In the genomic region with DNA sequence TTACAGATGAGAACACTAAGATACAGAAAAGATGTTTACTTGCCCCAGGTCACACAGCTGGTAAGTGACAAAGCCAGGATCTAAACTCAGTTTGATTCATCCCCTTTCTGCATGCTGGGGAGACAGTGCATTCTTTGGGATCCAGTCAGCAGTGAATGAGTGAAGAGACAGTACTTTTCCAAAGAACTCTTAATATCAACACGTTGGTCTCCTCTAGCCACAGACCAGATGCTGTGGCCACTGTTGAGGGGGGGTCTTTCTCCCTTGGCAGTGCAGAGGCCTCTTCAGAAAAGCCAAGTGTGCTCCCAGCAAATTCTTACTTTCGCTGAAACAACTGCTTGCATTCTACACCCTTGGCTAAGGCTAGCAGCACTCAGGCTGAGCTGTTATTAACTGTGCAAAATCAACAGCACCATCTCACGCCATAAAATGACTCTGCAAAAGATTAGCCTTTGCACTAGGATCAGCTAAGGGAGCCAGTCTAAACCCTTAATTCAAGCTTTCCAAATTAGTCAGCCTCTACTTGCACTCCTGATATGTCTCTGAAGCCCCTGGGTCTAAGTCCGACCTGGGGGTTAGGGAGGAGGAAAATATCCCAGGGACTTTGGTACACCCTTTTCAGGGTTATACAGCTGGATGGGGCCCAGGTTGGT, we compare ENCODE assay signal across 16 cellular contexts. TPM values are rescaled to one million over a fixed set of nuclear protein-coding genes. Genes with fewer than 3 reads are reported as not detected.
DNase-seq lines count a peak whose midpoint lies in the region; ATAC-seq, FAIRE-seq and TF ChIP-seq lines count a peak whose summit lies in the region.
"Had no signal": no experiment of that assay in that cellular context is flagged by ENCODE, and none has a peak within 500 bp of the region (broad histone marks: within the 10 kb centered on the region; RNA-seq: fewer than 3 reads in every experiment).

No MANE protein-coding gene starts in this region.

- H3K9me3 ChIP-seq in A549 (no peaks in the 10 kb centered on the region), keratinocyte (ENCODE audit: control insufficient read depth, low read depth, low read length) (no peaks in the 10 kb centered on the region)

- H3K36me3 Mint-ChIP-seq in HFFc6 (ENCODE audit: low read depth), result no peaks in the 10 kb centered on the region
- H3K36me3 Mint-ChIP-seq: activated naive CD8-positive, alpha-beta T cell treated with anti-CD3 and anti-CD28 coated beads for 36 hours; naive thymus-derived CD8-positive, alpha-beta T cell had no signal

- peak overlapping the region; percentile 89 for H3K27ac Mint-ChIP-seq in HFFc6
- H3K27ac Mint-ChIP-seq: activated CD4-positive, alpha-beta T cell treated with anti-CD3 and anti-CD28 coated beads, Interleukin-2, amount 10 ng/mL, durations not matched to agents 7 days and 5 days; activated naive CD8-positive, alpha-beta T cell treated with anti-CD3 and anti-CD28 coated beads for 36 hours; endodermal cell; GM23338; naive thymus-derived CD8-positive, alpha-beta T cell had no signal

- no peaks in the 10 kb centered on the region for H3K9me1 ChIP-seq in keratinocyte (ENCODE audit: control insufficient read depth, extremely low read depth, insufficient read depth, low read length)

- no peaks in the 10 kb centered on the region for H3K27me3 ChIP-seq in keratinocyte (ENCODE audit: control insufficient read depth, extremely low read depth, insufficient read depth, low read length)

- peak overlapping the region; percentile 71 for H3K4me3 Mint-ChIP-seq in HFFc6
- H3K4me3 Mint-ChIP-seq: activated CD4-positive, alpha-beta T cell treated with anti-CD3 and anti-CD28 coated beads, Interleukin-2, amount 10 ng/mL, durations not matched to agents 7 days and 5 days; activated naive CD8-positive, alpha-beta T cell treated with anti-CD3 and anti-CD28 coated beads for 36 hours; endodermal cell; GM23338; naive thymus-derived CD8-positive, alpha-beta T cell had no signal

- H3K79me2 ChIP-seq in keratinocyte (ENCODE audit: control insufficient read depth, insufficient read depth, low read length), result no peaks in the 10 kb centered on the region

- H3K4me3 ChIP-seq in A549 (no peak overlapping the region), keratinocyte (ENCODE audit: control insufficient read depth in 2 of 3, extremely low read depth in 1 of 3, insufficient read depth in 2 of 3, low read depth in 1 of 3, low read length in 3 of 3) (no peak overlapping the region)
- H3K4me3 ChIP-seq: GM23338 had no signal

- peak in 1 of 2 experiments; percentile 25 for DNase-seq in A549 (ENCODE audit: low read depth in 1 of 2, low spot score in 1 of 2)
- DNase-seq in HFFc6, result peak; percentile 90
- DNase-seq in astrocyte of the hippocampus (ENCODE audit: low read depth, low spot score), result peak; percentile 66
- DNase-seq in keratinocyte (ENCODE audit: low read depth, low spot score), result peak; percentile 32
- DNase-seq in foreskin melanocyte, result no peak
- DNase-seq in effector CD4-positive, alpha-beta T cell, result no peak
- DNase-seq: activated CD4-positive, alpha-beta T cell treated with anti-CD3 and anti-CD28 coated beads, Interleukin-2, amount 10 ng/mL, durations not matched to agents 7 days and 5 days; activated naive CD8-positive, alpha-beta T cell treated with anti-CD3 and anti-CD28 coated beads for 36 hours; AML-193; endodermal cell; naive thymus-derived CD8-positive, alpha-beta T cell; NCI-H526; stimulated activated CD4-positive, alpha-beta T cell treated with anti-CD3 and anti-CD28 coated beads, Interleukin-12 subunit alpha, Interleukin-12 subunit beta, amount 100 ng/mL, for 4 hours had no signal

- H3K4me1 ChIP-seq in A549 (peaks cover 26% of the 10 kb centered on the region), keratinocyte (ENCODE audit: control insufficient read depth, extremely low read depth, insufficient read depth, low read length) (peaks cover 17% of the 10 kb centered on the region)

- H3K27ac ChIP-seq in A549 (peak overlapping the region; percentile 60; a peak in 4 of 6 replicates), keratinocyte (ENCODE audit: control insufficient read depth, insufficient read depth, low read length) (no peak overlapping the region)

- FAIRE-seq in A549 (lab: Jason Lieb, UNC), result no peak
- FAIRE-seq in keratinocyte (lab: Jason Lieb, UNC), result peak; percentile 73

- POLR2A ChIA-PET in A549 (lab: Yijun Ruan, JAX), result interaction anchor here (1.2 kb wide), 1 partner anchor 333 kb away, joined by 3 read pairs; a partner anchor contains a TSS

- no peak for TF ChIP-seq POLR2A in A549 (IDR thresholded peaks at IDR 0.05; ENCODE audit: low read length)

- H4K20me1 ChIP-seq in keratinocyte (ENCODE audit: control insufficient read depth, extremely low read depth, insufficient read depth, low read length), result no peaks in the 10 kb centered on the region

- TF ChIP-seq RAD21 in A549 (conservative IDR thresholded peaks at IDR 0.05 in 1 of 2, IDR thresholded peaks at IDR 0.05 in 1 of 2), result 0 out of 5 replicates have a peak, but pooled peaks of 1 of the 2 experiments have one; percentile 21

- no peaks in the 10 kb centered on the region for H3K9me3 Mint-ChIP-seq in HFFc6
- H3K9me3 Mint-ChIP-seq: activated CD4-positive, alpha-beta T cell treated with anti-CD3 and anti-CD28 coated beads, Interleukin-2, amount 10 ng/mL, durations not matched to agents 7 days and 5 days; activated naive CD8-positive, alpha-beta T cell treated with anti-CD3 and anti-CD28 coated beads for 36 hours; endodermal cell; GM23338; naive thymus-derived CD8-positive, alpha-beta T cell had no signal

- dilution Hi-C loops in keratinocyte (cut with MboI; ENCODE audit: extremely low pct_ligation_motif_present, low sequenced_read_pairs), result no loop called here

- H3K9ac ChIP-seq in keratinocyte (ENCODE audit: control insufficient read depth, extremely low read depth, insufficient read depth, low read length), result no peak overlapping the region

- no peaks in the 10 kb centered on the region; the same call in none of the 2 replicates for H3K27me3 Mint-ChIP-seq in HFFc6 (ENCODE audit: insufficient read depth)

- TF ChIP-seq CTCF in A549 (IDR thresholded peaks at IDR 0.05) (no peak), HFFc6 (IDR thresholded peaks at IDR 0.05) (no peak), keratinocyte (optimal IDR thresholded peaks at IDR 0.05 in 1 of 3, IDR thresholded peaks at IDR 0.05 in 1 of 3, conservative IDR thresholded peaks at IDR 0.05 in 1 of 3; ENCODE audit: extremely low read depth in 1 of 3, insufficient read depth in 2 of 3, low read length in 3 of 3) (no peak)

- WGBS in A549 (ENCODE audit: missing lambda C conversion rate), result 13% methylated on average over 4 of the region's 4 CpGs

- no peak overlapping the region for H2AFZ ChIP-seq in keratinocyte (ENCODE audit: control insufficient read depth, low read length)
- H2AFZ ChIP-seq: GM23338 had no signal

- H3K4me2 ChIP-seq in A549 (peak overlapping the region; percentile 47), keratinocyte (ENCODE audit: control insufficient read depth, extremely low read depth, insufficient read depth, low read depth, low read length) (peak overlapping the region; percentile 3)
- H3K4me2 ChIP-seq: GM23338 had no signal

- CTCF ChIA-PET in A549 (lab: Yijun Ruan, JAX), result interaction anchor here (0.6 to 3.1 kb wide), 10 partner anchors 9 to 338 kb away, joined by 3 to 10 read pairs (median 3); a partner anchor contains a TSS

- peak; percentile 62 to 63 for ATAC-seq in A549
- ATAC-seq in HG03039 (IDR thresholded peaks at IDR 0.05; ENCODE audit: unreplicated experiment), result no peak
- ATAC-seq in GM21576 (IDR thresholded peaks at IDR 0.05; ENCODE audit: unreplicated experiment), result no peak
- ATAC-seq: GM23338; naive thymus-derived CD8-positive, alpha-beta T cell had no signal

- peaks cover 32% of the 10 kb centered on the region for H3K4me1 Mint-ChIP-seq in HFFc6 (ENCODE audit: low read depth)

- no peaks in the 10 kb centered on the region for H3K36me3 ChIP-seq in keratinocyte (ENCODE audit: control insufficient read depth in 2 of 2, extremely low read depth in 1 of 2, insufficient read depth in 2 of 2, low read length in 2 of 2)

- TF ChIP-seq EP300 in A549 (IDR thresholded peaks at IDR 0.05), result no peak

TF ChIP-seq in A549, 52 proteins besides CTCF, POLR2A, EP300 and RAD21 (continues in another document):
- peak; percentile 49; the same call in 1 of the 2 replicates for TF ChIP-seq GATA3 (IDR thresholded peaks at IDR 0.05; ENCODE audit: borderline replicate concordance)

RNA-seq across cellular contexts. Expression of a gene that starts 4.8 kb away (rescaled TPM):
- polyA plus RNA-seq in A549 (2011; rRNA removed) (1.5 and 1.7 TPM in 2 replicates), A549 (2017; fragmentation: RNase III; extraction: RNeasy Plus Mini Kit Qiagen cat#74134 plus additional on column Dnase treatment) (4.9 to 9.0 TPM (median 6.7 TPM) in 3 replicates), keratinocyte (8.7 to 10.3 TPM (median 8.8 TPM) in 3 replicates)
- 2.7 and 3.4 TPM in 2 replicates for polyA plus RNA-seq in A549 (2012; cell fraction: cytosol; rRNA removed)
- polyA plus RNA-seq in A549 (2012; cell fraction: nucleus; rRNA removed), result 2.9 and 3.8 TPM in 2 replicates
- 0.45 and 0.68 TPM in 2 replicates for polyA minus RNA-seq in A549 (2011; rRNA and poly(A)+ RNA removed)
- 1 to 10 TPM; 1.1 to 2.1 (median 1.4) TPM for total RNA-seq in HFFc6 (2021; fragmentation: NEBNext Ultra II Directional; extraction: Animal tissue kit (Norgen Biotek cat#: 25700))
- polyA plus RNA-seq in keratinocyte (2011; ENCODE audit: low read depth), result 0.35 TPM
- polyA plus RNA-seq in keratinocyte (2011; cell fraction: cytosol; rRNA removed), result 6.6 and 7.1 TPM in 2 replicates
- 12.9 and 14.1 TPM in 2 replicates for polyA plus RNA-seq in keratinocyte (2011; cell fraction: nucleus; rRNA removed)
- 2.2 and 7.8 TPM in 2 replicates for polyA plus RNA-seq in keratinocyte (2012; ENCODE audit: low replicate concordance)
- polyA minus RNA-seq in keratinocyte, result 4.2 to 6.0 TPM (median 5.6 TPM) in 3 replicates
- polyA minus RNA-seq in keratinocyte (2011; cell fraction: cytosol; rRNA and poly(A)+ RNA removed), result 6.9 TPM
- polyA minus RNA-seq in keratinocyte (2011; cell fraction: nucleus; rRNA and poly(A)+ RNA removed), result 5.2 and 7.9 TPM in 2 replicates
- total RNA-seq: activated CD4-positive, alpha-beta T cell treated with anti-CD3 and anti-CD28 coated beads, Interleukin-2, amount 10 ng/mL, durations not matched to agents 7 days and 5 days; activated naive CD8-positive, alpha-beta T cell treated with anti-CD3 and anti-CD28 coated beads for 36 hours; naive thymus-derived CD8-positive, alpha-beta T cell had no signal

RNA-seq across cellular contexts. Expression of a gene that starts 57.5 kb away (rescaled TPM):
- polyA plus RNA-seq in A549 (2011; rRNA removed) (not detected in 2 replicates), A549 (2017; fragmentation: RNase III; extraction: RNeasy Plus Mini Kit Qiagen cat#74134 plus additional on column Dnase treatment) (not detected in 3 replicates), keratinocyte (not detected in 3 replicates)
- polyA plus RNA-seq in A549 (2012; cell fraction: cytosol; rRNA removed), result not detected in 2 replicates
- polyA plus RNA-seq in A549 (2012; cell fraction: nucleus; rRNA removed), result not detected in 2 replicates
- not detected in 2 replicates for polyA minus RNA-seq in A549 (2011; rRNA and poly(A)+ RNA removed)
- not detected for total RNA-seq in HFFc6 (2021; fragmentation: NEBNext Ultra II Directional; extraction: Animal tissue kit (Norgen Biotek cat#: 25700))
- polyA plus RNA-seq in keratinocyte (2011; ENCODE audit: low read depth), result not detected
- not detected in 2 replicates for polyA plus RNA-seq in keratinocyte (2011; cell fraction: cytosol; rRNA removed)
- not detected in 2 replicates for polyA plus RNA-seq in keratinocyte (2011; cell fraction: nucleus; rRNA removed)
- polyA plus RNA-seq in keratinocyte (2012; ENCODE audit: low replicate concordance), result not detected in 2 replicates
- polyA minus RNA-seq in keratinocyte, result not detected in 3 replicates
- not detected for polyA minus RNA-seq in keratinocyte (2011; cell fraction: cytosol; rRNA and poly(A)+ RNA removed)
- polyA minus RNA-seq in keratinocyte (2011; cell fraction: nucleus; rRNA and poly(A)+ RNA removed), result not detected in 2 replicates
- total RNA-seq: activated CD4-positive, alpha-beta T cell treated with anti-CD3 and anti-CD28 coated beads, Interleukin-2, amount 10 ng/mL, durations not matched to agents 7 days and 5 days; activated naive CD8-positive, alpha-beta T cell treated with anti-CD3 and anti-CD28 coated beads for 36 hours; endodermal cell; GM23338; naive thymus-derived CD8-positive, alpha-beta T cell had no signal
- polyA plus RNA-seq: GM23338; naive thymus-derived CD8-positive, alpha-beta T cell had no signal

Comparison
In these comparisons a context has a peak if more than half of its experiments do, and no peak if none do; other contexts are left out.
1. ATAC-seq: peak in A549 (2 of 2); none in HG03039 (single experiment) and GM21576 (single experiment).
2. DNase-seq: peak in HFFc6 (single experiment), astrocyte of the hippocampus (single experiment) and keratinocyte (single experiment); none in foreskin melanocyte (single experiment) and effector CD4-positive, alpha-beta T cell (single experiment).